In the genomic region with DNA sequence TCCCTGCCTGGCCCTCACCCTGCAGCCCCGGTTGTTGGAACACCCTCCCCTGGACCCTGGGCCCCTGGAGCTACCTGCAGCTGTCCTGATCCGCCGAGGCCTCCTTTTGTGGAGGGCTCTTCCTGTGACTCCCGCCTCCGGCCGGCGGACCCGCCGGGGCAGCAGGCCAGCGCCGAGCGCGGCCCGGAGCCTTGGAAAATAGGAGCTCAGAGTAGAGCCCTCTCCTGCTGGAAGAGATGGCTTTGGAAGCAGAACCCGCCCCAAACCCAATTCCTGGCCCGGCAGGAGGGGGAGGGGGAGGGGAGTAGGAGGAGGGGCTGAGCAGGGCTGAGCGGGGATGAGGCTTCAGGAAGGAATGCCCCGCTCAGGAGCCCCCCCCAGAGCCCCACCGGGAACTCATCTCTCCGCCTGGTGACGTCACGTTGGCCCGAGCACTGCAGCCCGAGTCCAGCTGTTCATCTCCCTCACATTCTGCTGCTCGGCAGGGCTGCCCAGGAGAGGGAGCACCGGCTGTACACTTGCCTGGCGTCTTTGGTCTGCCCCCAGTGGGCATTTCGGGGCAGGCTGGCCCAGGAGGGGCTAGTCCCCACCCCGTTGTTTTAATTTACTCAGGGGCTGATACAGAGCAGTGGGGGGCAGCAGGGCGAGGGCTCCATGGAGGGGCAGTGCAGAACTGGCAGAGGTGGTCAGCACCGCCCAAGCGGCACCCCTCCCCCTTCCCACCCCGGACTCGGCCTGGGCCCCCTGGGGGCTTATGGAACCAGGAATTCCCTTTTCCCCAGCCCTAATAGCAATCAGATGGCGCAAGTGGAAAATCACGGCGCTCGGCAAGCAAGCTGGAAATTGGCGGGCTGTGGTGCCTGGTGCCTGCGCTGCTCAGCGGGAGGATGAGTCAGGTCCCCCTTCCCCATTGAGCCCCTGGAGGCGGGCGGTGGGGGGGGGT, we compare ENCODE assay signal across 8 cellular contexts. TPM values are rescaled to one million over a fixed set of nuclear protein-coding genes. Genes with fewer than 3 reads are reported as not detected.
DNase-seq lines count a peak whose midpoint lies in the region; ATAC-seq and TF ChIP-seq lines count a peak whose summit lies in the region.

A gene with protein sequence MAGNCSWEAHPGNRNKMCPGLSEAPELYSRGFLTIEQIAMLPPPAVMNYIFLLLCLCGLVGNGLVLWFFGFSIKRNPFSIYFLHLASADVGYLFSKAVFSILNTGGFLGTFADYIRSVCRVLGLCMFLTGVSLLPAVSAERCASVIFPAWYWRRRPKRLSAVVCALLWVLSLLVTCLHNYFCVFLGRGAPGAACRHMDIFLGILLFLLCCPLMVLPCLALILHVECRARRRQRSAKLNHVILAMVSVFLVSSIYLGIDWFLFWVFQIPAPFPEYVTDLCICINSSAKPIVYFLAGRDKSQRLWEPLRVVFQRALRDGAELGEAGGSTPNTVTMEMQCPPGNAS (minus strand): TSS at position 238 of the 943 bp plus-strand sequence. CDS start 3,345 bp downstream, outside the sequence.

- no peak within 1 kb of the TSS for H3K4me3 Mint-ChIP-seq in MCF 10A (ENCODE audit: unreplicated experiment)

- intact Hi-C loops in breast epithelium (cut with DNase I; ENCODE audit: low total_unique reads), result no loop called here
- intact Hi-C loops in MCF 10A (cut with micrococcal nuclease), result no loop called here
- intact Hi-C loops in lower lobe of right lung (cut with DNase I), result no loop called here

- peaks cover 21% of the 10 kb centered on the region for H3K27me3 Mint-ChIP-seq in MCF 10A (ENCODE audit: insufficient read depth, unreplicated experiment)

- BruUV-seq in MCF 10A (replicated peaks; lab: Mats Ljungman, UMichigan), result no TSS peak

- H3K27ac Mint-ChIP-seq in MCF 10A (ENCODE audit: low read depth, unreplicated experiment), result no peak within 1 kb of the TSS

- H3K36me3 ChIP-seq in breast epithelium (no peaks in the 10 kb centered on the region), lower lobe of right lung (no peaks in the 10 kb centered on the region), urinary bladder (ENCODE audit: insufficient read depth) (no peaks in the 10 kb centered on the region)

- TF ChIP-seq CTCF in breast epithelium (IDR thresholded peaks at IDR 0.05) (peak; percentile 16 to 47 (median 36)), MCF 10A (IDR thresholded peaks at IDR 0.05; ENCODE audit: unreplicated experiment) (no peak), coronary artery (IDR thresholded peaks at IDR 0.05) (peak; percentile 43), lower lobe of right lung (IDR thresholded peaks at IDR 0.05) (peak; percentile 36)

- H3K9me3 Mint-ChIP-seq in MCF 10A (ENCODE audit: unreplicated experiment), result no peaks in the 10 kb centered on the region

- H3K9me3 ChIP-seq in breast epithelium (no peaks in the 10 kb centered on the region), lower lobe of right lung (no peaks in the 10 kb centered on the region)

- ATAC-seq in lower lobe of right lung (peak; percentile 62 to 71), GM21717 (IDR thresholded peaks at IDR 0.05; ENCODE audit: unreplicated experiment) (no peak), HG02973 (IDR thresholded peaks at IDR 0.05; ENCODE audit: unreplicated experiment) (no peak), GM18520 (IDR thresholded peaks at IDR 0.05; ENCODE audit: unreplicated experiment) (no peak)

- peaks cover 10% of the 10 kb centered on the region for H3K4me1 Mint-ChIP-seq in MCF 10A (ENCODE audit: insufficient read depth, unreplicated experiment)

- no peak for TF ChIP-seq POLR2A in breast epithelium (IDR thresholded peaks at IDR 0.05)

- peaks cover 0 to 10% of the 10 kb centered on the region in 2 donors for H3K4me1 ChIP-seq in breast epithelium
- H3K4me1 ChIP-seq in lower lobe of right lung, result peaks cover 44% of the 10 kb centered on the region
- no peaks in the 10 kb centered on the region for H3K4me1 ChIP-seq in urinary bladder (ENCODE audit: insufficient read depth)

- POLR2A ChIA-PET in MCF 10A (lab: Yijun Ruan, JAX), result no interaction called here

- H3K27me3 ChIP-seq in breast epithelium (peaks cover 0 to 14% of the 10 kb centered on the region in 2 donors), lower lobe of right lung (ENCODE audit: low read depth) (peaks cover 56% of the 10 kb centered on the region)

- WGBS in urinary bladder, result 4% methylated on average over 43 of the region's 43 CpGs

- CTCF ChIA-PET in MCF 10A (lab: Yijun Ruan, JAX), result interaction anchor here (0.8 to 1.9 kb wide), 2 partner anchors 12 to 32 kb away, joined by 3 to 6 read pairs; no protein-coding TSS in a partner anchor

- no peaks in the 10 kb centered on the region for H3K36me3 Mint-ChIP-seq in MCF 10A (ENCODE audit: insufficient read depth, unreplicated experiment)

- DNase-seq in breast epithelium (ENCODE audit: low spot score in 2 of 2) (peak; percentile 67 to 72), MCF 10A (ENCODE audit: unreplicated experiment) (no peak), coronary artery (ENCODE audit: low spot score) (peak; percentile 98), lower lobe of right lung (peak; percentile 75)

- H3K27ac ChIP-seq in breast epithelium (peak within 1 kb of the TSS; percentile 75 to 95), coronary artery (peak within 1 kb of the TSS; percentile 92 to 97), lower lobe of right lung (peak within 1 kb of the TSS; percentile 77), urinary bladder (ENCODE audit: low read depth) (peak within 1 kb of the TSS; percentile 90)

- peak within 1 kb of the TSS; percentile 46 to 70 (median 53) for H3K4me3 ChIP-seq in breast epithelium
- H3K4me3 ChIP-seq in coronary artery, result peak within 1 kb of the TSS; percentile 82
- H3K4me3 ChIP-seq in lower lobe of right lung, result peak within 1 kb of the TSS; percentile 54
- H3K4me3 ChIP-seq in urinary bladder (ENCODE audit: low read depth, low read length), result peak within 1 kb of the TSS; percentile 55

RNA-seq across cellular contexts. Expression of the gene that starts here (rescaled TPM):
- 10 to 100 TPM in 2 of 3 donors, 1 to 10 TPM in 1; 5.9 to 21.3 (median 12.9) TPM for total RNA-seq in breast epithelium
- not detected in 2 replicates for total RNA-seq in MCF 10A (2022)
- total RNA-seq in lower lobe of right lung, result 11.5 TPM
- total RNA-seq in urinary bladder, result 48.5 TPM
- 151 TPM for polyA plus RNA-seq in urinary bladder

Comparison
In these comparisons a context has a peak if more than half of its experiments do, and no peak if none do; other contexts are left out.
1. ATAC-seq: peak in lower lobe of right lung (2 of 2); none in GM21717 (single experiment), HG02973 (single experiment) and GM18520 (single experiment).
2. Peak in every context shown above with its lines, with median percentiles within 50 percentile points of each other: H3K27ac ChIP-seq and H3K4me3 ChIP-seq.